In the genomic region with DNA sequence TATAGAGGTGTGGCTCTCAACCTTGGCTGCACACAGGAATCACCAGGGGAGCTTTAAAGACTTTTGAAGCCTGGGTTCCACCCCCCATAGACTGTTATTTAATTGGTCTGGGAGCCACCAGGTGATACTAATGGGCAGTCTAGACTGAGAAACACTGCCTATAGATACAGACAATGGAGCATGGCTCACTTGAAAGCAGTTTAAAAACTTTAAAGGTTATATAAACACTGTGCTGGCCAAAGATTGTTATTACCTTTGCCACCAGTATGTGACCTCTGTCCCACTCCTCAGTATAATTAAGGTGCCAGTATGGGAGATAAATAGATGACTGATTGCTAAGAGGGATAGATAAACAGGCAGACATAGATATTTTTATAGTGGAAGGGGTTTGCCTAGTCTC, we compare ENCODE assay signal across 1 cellular context.
TF ChIP-seq lines count a peak whose summit lies in the region.

No MANE protein-coding gene starts in this region.

TF ChIP-seq in HepG2, 621 proteins besides CTCF, POLR2A, EP300 and RAD21 (continued from another document and continues in another):
- TF ChIP-seq SKI (IDR thresholded peaks at IDR 0.05; ENCODE audit: partially characterized antibody) (peak; percentile 71), HDAC2 (CRISPR knock-in tag; IDR thresholded peaks at IDR 0.05) (0 out of 2 replicates have a peak, but pooled peaks have one; percentile 30), PPARG (CRISPR knock-in tag; conservative IDR thresholded peaks at IDR 0.05) (peak; percentile 97), RXRB (CRISPR knock-in tag; IDR thresholded peaks at IDR 0.05; ENCODE audit: borderline replicate concordance) (peak; percentile 87), ZNF891 (CRISPR knock-in tag; IDR thresholded peaks at IDR 0.05) (no peak), HES4 (CRISPR knock-in tag; IDR thresholded peaks at IDR 0.05; ENCODE audit: borderline replicate concordance) (no peak), ZBTB20 (CRISPR knock-in tag; IDR thresholded peaks at IDR 0.05; ENCODE audit: borderline replicate concordance, low read depth) (no peak), ZFP1 (CRISPR knock-in tag; IDR thresholded peaks at IDR 0.05) (no peak), SNAI1 (CRISPR knock-in tag; IDR thresholded peaks at IDR 0.05; ENCODE audit: borderline replicate concordance) (no peak), ZBTB7B (CRISPR knock-in tag; IDR thresholded peaks at IDR 0.05) (no peak), RCOR2 (CRISPR knock-in tag; IDR thresholded peaks at IDR 0.05) (no peak), CENPX (CRISPR knock-in tag; IDR thresholded peaks at IDR 0.05) (no peak), U2AF2 (IDR thresholded peaks at IDR 0.05; ENCODE audit: low read depth, low read length) (no peak), TOE1 (CRISPR knock-in tag; IDR thresholded peaks at IDR 0.05) (no peak), ZBTB1 (CRISPR knock-in tag; IDR thresholded peaks at IDR 0.05; ENCODE audit: borderline replicate concordance) (no peak)
- TF ChIP-seq, protein P1, sequence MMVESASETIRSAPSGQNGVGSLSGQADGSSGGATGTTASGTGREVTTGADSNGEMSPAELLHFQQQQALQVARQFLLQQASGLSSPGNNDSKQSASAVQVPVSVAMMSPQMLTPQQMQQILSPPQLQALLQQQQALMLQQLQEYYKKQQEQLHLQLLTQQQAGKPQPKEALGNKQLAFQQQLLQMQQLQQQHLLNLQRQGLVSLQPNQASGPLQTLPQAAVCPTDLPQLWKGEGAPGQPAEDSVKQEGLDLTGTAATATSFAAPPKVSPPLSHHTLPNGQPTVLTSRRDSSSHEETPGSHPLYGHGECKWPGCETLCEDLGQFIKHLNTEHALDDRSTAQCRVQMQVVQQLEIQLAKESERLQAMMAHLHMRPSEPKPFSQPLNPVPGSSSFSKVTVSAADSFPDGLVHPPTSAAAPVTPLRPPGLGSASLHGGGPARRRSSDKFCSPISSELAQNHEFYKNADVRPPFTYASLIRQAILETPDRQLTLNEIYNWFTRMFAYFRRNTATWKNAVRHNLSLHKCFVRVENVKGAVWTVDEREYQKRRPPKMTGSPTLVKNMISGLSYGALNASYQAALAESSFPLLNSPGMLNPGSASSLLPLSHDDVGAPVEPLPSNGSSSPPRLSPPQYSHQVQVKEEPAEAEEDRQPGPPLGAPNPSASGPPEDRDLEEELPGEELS (CRISPR knock-in tag; IDR thresholded peaks at IDR 0.05): peak; percentile 51
- TF ChIP-seq, protein P2, sequence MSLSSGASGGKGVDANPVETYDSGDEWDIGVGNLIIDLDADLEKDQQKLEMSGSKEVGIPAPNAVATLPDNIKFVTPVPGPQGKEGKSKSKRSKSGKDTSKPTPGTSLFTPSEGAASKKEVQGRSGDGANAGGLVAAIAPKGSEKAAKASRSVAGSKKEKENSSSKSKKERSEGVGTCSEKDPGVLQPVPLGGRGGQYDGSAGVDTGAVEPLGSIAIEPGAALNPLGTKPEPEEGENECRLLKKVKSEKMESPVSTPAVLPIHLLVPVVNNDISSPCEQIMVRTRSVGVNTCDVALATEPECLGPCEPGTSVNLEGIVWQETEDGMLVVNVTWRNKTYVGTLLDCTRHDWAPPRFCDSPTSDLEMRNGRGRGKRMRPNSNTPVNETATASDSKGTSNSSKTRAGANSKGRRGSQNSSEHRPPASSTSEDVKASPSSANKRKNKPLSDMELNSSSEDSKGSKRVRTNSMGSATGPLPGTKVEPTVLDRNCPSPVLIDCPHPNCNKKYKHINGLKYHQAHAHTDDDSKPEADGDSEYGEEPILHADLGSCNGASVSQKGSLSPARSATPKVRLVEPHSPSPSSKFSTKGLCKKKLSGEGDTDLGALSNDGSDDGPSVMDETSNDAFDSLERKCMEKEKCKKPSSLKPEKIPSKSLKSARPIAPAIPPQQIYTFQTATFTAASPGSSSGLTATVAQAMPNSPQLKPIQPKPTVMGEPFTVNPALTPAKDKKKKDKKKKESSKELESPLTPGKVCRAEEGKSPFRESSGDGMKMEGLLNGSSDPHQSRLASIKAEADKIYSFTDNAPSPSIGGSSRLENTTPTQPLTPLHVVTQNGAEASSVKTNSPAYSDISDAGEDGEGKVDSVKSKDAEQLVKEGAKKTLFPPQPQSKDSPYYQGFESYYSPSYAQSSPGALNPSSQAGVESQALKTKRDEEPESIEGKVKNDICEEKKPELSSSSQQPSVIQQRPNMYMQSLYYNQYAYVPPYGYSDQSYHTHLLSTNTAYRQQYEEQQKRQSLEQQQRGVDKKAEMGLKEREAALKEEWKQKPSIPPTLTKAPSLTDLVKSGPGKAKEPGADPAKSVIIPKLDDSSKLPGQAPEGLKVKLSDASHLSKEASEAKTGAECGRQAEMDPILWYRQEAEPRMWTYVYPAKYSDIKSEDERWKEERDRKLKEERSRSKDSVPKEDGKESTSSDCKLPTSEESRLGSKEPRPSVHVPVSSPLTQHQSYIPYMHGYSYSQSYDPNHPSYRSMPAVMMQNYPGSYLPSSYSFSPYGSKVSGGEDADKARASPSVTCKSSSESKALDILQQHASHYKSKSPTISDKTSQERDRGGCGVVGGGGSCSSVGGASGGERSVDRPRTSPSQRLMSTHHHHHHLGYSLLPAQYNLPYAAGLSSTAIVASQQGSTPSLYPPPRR (CRISPR knock-in tag; IDR thresholded peaks at IDR 0.05; ENCODE audit: borderline replicate concordance): 0 out of 2 replicates have a peak, but pooled peaks have one; percentile 44
- TF ChIP-seq, protein P3, sequence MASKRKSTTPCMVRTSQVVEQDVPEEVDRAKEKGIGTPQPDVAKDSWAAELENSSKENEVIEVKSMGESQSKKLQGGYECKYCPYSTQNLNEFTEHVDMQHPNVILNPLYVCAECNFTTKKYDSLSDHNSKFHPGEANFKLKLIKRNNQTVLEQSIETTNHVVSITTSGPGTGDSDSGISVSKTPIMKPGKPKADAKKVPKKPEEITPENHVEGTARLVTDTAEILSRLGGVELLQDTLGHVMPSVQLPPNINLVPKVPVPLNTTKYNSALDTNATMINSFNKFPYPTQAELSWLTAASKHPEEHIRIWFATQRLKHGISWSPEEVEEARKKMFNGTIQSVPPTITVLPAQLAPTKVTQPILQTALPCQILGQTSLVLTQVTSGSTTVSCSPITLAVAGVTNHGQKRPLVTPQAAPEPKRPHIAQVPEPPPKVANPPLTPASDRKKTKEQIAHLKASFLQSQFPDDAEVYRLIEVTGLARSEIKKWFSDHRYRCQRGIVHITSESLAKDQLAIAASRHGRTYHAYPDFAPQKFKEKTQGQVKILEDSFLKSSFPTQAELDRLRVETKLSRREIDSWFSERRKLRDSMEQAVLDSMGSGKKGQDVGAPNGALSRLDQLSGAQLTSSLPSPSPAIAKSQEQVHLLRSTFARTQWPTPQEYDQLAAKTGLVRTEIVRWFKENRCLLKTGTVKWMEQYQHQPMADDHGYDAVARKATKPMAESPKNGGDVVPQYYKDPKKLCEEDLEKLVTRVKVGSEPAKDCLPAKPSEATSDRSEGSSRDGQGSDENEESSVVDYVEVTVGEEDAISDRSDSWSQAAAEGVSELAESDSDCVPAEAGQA (IDR thresholded peaks at IDR 0.05; ENCODE audit: low read depth): no peak
- TF ChIP-seq, protein P3 (CRISPR knock-in tag; IDR thresholded peaks at IDR 0.05; ENCODE audit: borderline replicate concordance): no peak
- TF ChIP-seq, protein P4, sequence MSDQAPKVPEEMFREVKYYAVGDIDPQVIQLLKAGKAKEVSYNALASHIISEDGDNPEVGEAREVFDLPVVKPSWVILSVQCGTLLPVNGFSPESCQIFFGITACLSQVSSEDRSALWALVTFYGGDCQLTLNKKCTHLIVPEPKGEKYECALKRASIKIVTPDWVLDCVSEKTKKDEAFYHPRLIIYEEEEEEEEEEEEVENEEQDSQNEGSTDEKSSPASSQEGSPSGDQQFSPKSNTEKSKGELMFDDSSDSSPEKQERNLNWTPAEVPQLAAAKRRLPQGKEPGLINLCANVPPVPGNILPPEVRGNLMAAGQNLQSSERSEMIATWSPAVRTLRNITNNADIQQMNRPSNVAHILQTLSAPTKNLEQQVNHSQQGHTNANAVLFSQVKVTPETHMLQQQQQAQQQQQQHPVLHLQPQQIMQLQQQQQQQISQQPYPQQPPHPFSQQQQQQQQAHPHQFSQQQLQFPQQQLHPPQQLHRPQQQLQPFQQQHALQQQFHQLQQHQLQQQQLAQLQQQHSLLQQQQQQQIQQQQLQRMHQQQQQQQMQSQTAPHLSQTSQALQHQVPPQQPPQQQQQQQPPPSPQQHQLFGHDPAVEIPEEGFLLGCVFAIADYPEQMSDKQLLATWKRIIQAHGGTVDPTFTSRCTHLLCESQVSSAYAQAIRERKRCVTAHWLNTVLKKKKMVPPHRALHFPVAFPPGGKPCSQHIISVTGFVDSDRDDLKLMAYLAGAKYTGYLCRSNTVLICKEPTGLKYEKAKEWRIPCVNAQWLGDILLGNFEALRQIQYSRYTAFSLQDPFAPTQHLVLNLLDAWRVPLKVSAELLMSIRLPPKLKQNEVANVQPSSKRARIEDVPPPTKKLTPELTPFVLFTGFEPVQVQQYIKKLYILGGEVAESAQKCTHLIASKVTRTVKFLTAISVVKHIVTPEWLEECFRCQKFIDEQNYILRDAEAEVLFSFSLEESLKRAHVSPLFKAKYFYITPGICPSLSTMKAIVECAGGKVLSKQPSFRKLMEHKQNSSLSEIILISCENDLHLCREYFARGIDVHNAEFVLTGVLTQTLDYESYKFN (CRISPR knock-in tag; conservative IDR thresholded peaks at IDR 0.05): peak; percentile 45
- TF ChIP-seq, protein P5, sequence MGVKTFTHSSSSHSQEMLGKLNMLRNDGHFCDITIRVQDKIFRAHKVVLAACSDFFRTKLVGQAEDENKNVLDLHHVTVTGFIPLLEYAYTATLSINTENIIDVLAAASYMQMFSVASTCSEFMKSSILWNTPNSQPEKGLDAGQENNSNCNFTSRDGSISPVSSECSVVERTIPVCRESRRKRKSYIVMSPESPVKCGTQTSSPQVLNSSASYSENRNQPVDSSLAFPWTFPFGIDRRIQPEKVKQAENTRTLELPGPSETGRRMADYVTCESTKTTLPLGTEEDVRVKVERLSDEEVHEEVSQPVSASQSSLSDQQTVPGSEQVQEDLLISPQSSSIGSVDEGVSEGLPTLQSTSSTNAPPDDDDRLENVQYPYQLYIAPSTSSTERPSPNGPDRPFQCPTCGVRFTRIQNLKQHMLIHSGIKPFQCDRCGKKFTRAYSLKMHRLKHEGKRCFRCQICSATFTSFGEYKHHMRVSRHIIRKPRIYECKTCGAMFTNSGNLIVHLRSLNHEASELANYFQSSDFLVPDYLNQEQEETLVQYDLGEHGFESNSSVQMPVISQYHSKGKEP (CRISPR knock-in tag; IDR thresholded peaks at IDR 0.05): no peak
- TF ChIP-seq, protein P6, sequence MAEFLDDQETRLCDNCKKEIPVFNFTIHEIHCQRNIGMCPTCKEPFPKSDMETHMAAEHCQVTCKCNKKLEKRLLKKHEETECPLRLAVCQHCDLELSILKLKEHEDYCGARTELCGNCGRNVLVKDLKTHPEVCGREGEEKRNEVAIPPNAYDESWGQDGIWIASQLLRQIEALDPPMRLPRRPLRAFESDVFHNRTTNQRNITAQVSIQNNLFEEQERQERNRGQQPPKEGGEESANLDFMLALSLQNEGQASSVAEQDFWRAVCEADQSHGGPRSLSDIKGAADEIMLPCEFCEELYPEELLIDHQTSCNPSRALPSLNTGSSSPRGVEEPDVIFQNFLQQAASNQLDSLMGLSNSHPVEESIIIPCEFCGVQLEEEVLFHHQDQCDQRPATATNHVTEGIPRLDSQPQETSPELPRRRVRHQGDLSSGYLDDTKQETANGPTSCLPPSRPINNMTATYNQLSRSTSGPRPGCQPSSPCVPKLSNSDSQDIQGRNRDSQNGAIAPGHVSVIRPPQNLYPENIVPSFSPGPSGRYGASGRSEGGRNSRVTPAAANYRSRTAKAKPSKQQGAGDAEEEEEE (CRISPR knock-in tag; IDR thresholded peaks at IDR 0.05; ENCODE audit: borderline replicate concordance): no peak
- TF ChIP-seq, protein P7, sequence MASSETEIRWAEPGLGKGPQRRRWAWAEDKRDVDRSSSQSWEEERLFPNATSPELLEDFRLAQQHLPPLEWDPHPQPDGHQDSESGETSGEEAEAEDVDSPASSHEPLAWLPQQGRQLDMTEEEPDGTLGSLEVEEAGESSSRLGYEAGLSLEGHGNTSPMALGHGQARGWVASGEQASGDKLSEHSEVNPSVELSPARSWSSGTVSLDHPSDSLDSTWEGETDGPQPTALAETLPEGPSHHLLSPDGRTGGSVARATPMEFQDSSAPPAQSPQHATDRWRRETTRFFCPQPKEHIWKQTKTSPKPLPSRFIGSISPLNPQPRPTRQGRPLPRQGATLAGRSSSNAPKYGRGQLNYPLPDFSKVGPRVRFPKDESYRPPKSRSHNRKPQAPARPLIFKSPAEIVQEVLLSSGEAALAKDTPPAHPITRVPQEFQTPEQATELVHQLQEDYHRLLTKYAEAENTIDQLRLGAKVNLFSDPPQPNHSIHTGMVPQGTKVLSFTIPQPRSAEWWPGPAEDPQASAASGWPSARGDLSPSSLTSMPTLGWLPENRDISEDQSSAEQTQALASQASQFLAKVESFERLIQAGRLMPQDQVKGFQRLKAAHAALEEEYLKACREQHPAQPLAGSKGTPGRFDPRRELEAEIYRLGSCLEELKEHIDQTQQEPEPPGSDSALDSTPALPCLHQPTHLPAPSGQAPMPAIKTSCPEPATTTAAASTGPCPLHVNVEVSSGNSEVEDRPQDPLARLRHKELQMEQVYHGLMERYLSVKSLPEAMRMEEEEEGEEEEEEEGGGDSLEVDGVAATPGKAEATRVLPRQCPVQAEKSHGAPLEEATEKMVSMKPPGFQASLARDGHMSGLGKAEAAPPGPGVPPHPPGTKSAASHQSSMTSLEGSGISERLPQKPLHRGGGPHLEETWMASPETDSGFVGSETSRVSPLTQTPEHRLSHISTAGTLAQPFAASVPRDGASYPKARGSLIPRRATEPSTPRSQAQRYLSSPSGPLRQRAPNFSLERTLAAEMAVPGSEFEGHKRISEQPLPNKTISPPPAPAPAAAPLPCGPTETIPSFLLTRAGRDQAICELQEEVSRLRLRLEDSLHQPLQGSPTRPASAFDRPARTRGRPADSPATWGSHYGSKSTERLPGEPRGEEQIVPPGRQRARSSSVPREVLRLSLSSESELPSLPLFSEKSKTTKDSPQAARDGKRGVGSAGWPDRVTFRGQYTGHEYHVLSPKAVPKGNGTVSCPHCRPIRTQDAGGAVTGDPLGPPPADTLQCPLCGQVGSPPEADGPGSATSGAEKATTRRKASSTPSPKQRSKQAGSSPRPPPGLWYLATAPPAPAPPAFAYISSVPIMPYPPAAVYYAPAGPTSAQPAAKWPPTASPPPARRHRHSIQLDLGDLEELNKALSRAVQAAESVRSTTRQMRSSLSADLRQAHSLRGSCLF (CRISPR knock-in tag; IDR thresholded peaks at IDR 0.05; ENCODE audit: borderline replicate concordance): no peak
